In the genomic region with DNA sequence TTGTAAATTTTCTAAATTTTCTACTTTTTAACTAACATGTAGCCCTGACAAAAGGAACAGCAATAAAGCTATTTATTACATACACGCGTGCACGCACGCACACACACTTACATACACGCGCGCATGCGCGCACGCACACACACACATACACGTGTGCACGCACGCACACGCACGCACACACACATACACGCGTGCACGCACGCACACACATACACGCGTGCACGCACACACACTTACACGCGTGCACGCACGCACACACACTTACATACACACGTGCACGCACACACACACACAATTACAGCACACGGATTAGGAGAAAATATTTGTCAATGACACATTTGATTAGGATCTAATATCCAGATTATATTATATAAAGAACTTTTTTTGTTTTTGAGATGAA, we compare ENCODE assay signal across 23 cellular contexts.
"Had no signal": no experiment of that assay in that cellular context is flagged by ENCODE, and none has a peak within 500 bp of the region (broad histone marks: within the 10 kb centered on the region; RNA-seq: fewer than 3 reads in every experiment).

No MANE protein-coding gene starts in this region.

- H3K4me3 Mint-ChIP-seq: dendritic cell treated with granulocyte-macrophage colony-stimulating factor and Interleukin-4, amounts not matched to agents 40 ng/mL and 50 ng/mL, for 4 days; effector memory CD8-positive, alpha-beta T cell; memory B cell; mesothelial cell of epicardium; natural killer cell; stimulated activated naive B cell treated with anti-CD40 and anti-IgM and Interleukin-4, amounts not matched to agents 10 μg/mL and 1 μg/mL and 100 μg/mL, for 72 hours; stimulated activated naive CD8-positive, alpha-beta T cell treated with anti-CD3 and anti-CD28 coated beads, Interleukin-15, amount 100 ng/mL, for 72 hours had no signal

- H3K27me3 ChIP-seq: esophagus squamous epithelium, gastroesophageal sphincter, hepatocyte, sigmoid colon, transverse colon had no signal

- FAIRE-seq: colon, kidney had no signal

- H3K4me2 ChIP-seq: hepatocyte had no signal

- H3K27ac Mint-ChIP-seq: dendritic cell treated with granulocyte-macrophage colony-stimulating factor and Interleukin-4, amounts not matched to agents 40 ng/mL and 50 ng/mL, for 4 days; effector memory CD8-positive, alpha-beta T cell; memory B cell; mesothelial cell of epicardium; natural killer cell; stimulated activated naive B cell treated with anti-CD40 and anti-IgM and Interleukin-4, amounts not matched to agents 10 μg/mL and 1 μg/mL and 100 μg/mL, for 72 hours had no signal

- H3K36me3 Mint-ChIP-seq: natural killer cell had no signal

- H3K27ac ChIP-seq: esophagus squamous epithelium, gastroesophageal sphincter, hepatocyte, left ventricle myocardium inferior, lower lobe of right lung, sigmoid colon, skin epidermis, thoracic aorta, transverse colon had no signal

- H3K9me3 ChIP-seq: esophagus squamous epithelium, gastroesophageal sphincter, left ventricle myocardium inferior, lower lobe of right lung, sigmoid colon, thoracic aorta, transverse colon had no signal

- H2AFZ ChIP-seq: hepatocyte had no signal

- ATAC-seq: effector memory CD8-positive, alpha-beta T cell; gastroesophageal sphincter; left cardiac atrium; natural killer cell; stimulated activated naive B cell treated with anti-CD40 and anti-IgM and Interleukin-4, amounts not matched to agents 10 μg/mL and 1 μg/mL and 100 μg/mL, for 72 hours; stimulated activated naive CD8-positive, alpha-beta T cell treated with anti-CD3 and anti-CD28 coated beads, Interleukin-15, amount 100 ng/mL, for 72 hours had no signal

- H3K27me3 Mint-ChIP-seq: dendritic cell treated with granulocyte-macrophage colony-stimulating factor and Interleukin-4, amounts not matched to agents 40 ng/mL and 50 ng/mL, for 4 days; effector memory CD8-positive, alpha-beta T cell; memory B cell; stimulated activated naive B cell treated with anti-CD40 and anti-IgM and Interleukin-4, amounts not matched to agents 10 μg/mL and 1 μg/mL and 100 μg/mL, for 72 hours; stimulated activated naive CD8-positive, alpha-beta T cell treated with anti-CD3 and anti-CD28 coated beads, Interleukin-15, amount 100 ng/mL, for 72 hours had no signal

- H3K4me3 ChIP-seq: esophagus squamous epithelium, gastroesophageal sphincter, hepatocyte, left ventricle myocardium inferior, lower lobe of right lung, sigmoid colon, skin epidermis, thoracic aorta, transverse colon had no signal

- H3K4me1 Mint-ChIP-seq: memory B cell; mesothelial cell of epicardium; natural killer cell; stimulated activated naive CD8-positive, alpha-beta T cell treated with anti-CD3 and anti-CD28 coated beads, Interleukin-15, amount 100 ng/mL, for 72 hours had no signal

- H3K9me3 Mint-ChIP-seq: dendritic cell treated with granulocyte-macrophage colony-stimulating factor and Interleukin-4, amounts not matched to agents 40 ng/mL and 50 ng/mL, for 4 days; effector memory CD8-positive, alpha-beta T cell; memory B cell; mesothelial cell of epicardium; natural killer cell; stimulated activated naive B cell treated with anti-CD40 and anti-IgM and Interleukin-4, amounts not matched to agents 10 μg/mL and 1 μg/mL and 100 μg/mL, for 72 hours; stimulated activated naive CD8-positive, alpha-beta T cell treated with anti-CD3 and anti-CD28 coated beads, Interleukin-15, amount 100 ng/mL, for 72 hours had no signal

- DNase-seq: effector memory CD8-positive, alpha-beta T cell; esophagus squamous epithelium; foreskin fibroblast; kidney; left cardiac atrium; left ventricle myocardium inferior; lower lobe of right lung; natural killer cell; posterior cingulate gyrus; sigmoid colon; stimulated activated CD4-positive, alpha-beta T cell treated with anti-CD3 and anti-CD28 coated beads, Interleukin-2, amount 100 ng/mL, for 24 hours; stimulated activated CD4-positive, alpha-beta T cell treated with anti-CD3 and anti-CD28 coated beads, Interleukin-4, amount 100 ng/mL, for 4 hours; stimulated activated naive B cell treated with anti-CD40 and anti-IgM and Interleukin-4, amounts not matched to agents 10 μg/mL and 1 μg/mL and 100 μg/mL, for 72 hours; stimulated activated naive CD8-positive, alpha-beta T cell treated with anti-CD3 and anti-CD28 coated beads, Interleukin-15, amount 100 ng/mL, for 72 hours; transverse colon had no signal

- H3K79me2 ChIP-seq: hepatocyte had no signal

- H3K4me1 ChIP-seq: esophagus squamous epithelium, gastroesophageal sphincter, left ventricle myocardium inferior, lower lobe of right lung, sigmoid colon, transverse colon had no signal
